Comparison of ENCODE assay signal across 19 cellular contexts in the genomic region with DNA sequence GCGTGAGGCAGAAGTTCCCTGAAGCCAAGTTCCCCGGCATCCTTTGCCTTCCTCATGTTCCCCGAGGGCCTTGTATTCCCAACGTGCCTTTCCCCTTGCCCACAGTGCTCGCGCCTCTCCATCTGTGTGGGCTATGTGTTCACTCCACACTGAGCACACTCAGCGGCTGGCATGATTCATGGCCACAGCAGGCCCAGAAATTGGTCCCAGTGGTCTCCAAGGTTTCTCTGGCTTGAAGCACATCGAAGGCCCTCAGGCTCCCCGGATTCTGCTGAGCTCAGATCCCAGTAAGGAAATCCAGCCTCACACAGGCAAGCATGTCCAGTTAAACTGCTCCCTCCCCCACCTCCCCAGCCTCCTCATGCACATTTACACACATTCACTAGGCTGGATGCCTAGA.
"Had no signal": no experiment of that assay in that cellular context is flagged by ENCODE, and none has a peak within 500 bp of the region (broad histone marks: within the 10 kb centered on the region; RNA-seq: fewer than 3 reads in every experiment).

No MANE protein-coding gene starts in this region.

- DNase-seq: activated gamma-delta T cell treated with Interleukin-2 at 50 U/mL for 16 hours; activated T-cell treated with anti-CD3 and anti-CD28 coated beads, Interleukin-2, amount 50 U/mL, for 1 hour; central memory CD4-positive, alpha-beta T cell; dermis blood vessel endothelial cell; effector CD8-positive, alpha-beta T cell; erythroblast; glutamatergic neuron; immature natural killer cell; kidney glomerular epithelial cell; left ventricle myocardium superior; occipital lobe; spleen; stimulated activated CD4-positive, alpha-beta T cell treated with anti-CD3 and anti-CD28 coated beads, Interleukin-4, amount 100 ng/mL, for 1 hour; stimulated activated naive CD8-positive, alpha-beta T cell treated with anti-CD3 and anti-CD28 coated beads, Interleukin-15, Interleukin-2, amounts not matched to agents 100 U/mL and 50 U/mL, for 24 hours; substantia nigra; T-helper 1 cell; thyroid gland had no signal

- H3K4me1 ChIP-seq: spleen had no signal

- H3K36me3 ChIP-seq: spleen, thyroid gland had no signal

- H3K27ac ChIP-seq: hepatocyte, spleen, thyroid gland had no signal

- H3K27me3 ChIP-seq: hepatocyte, spleen, thyroid gland had no signal

- ATAC-seq: left ventricle myocardium superior; stimulated activated naive CD8-positive, alpha-beta T cell treated with anti-CD3 and anti-CD28 coated beads, Interleukin-15, Interleukin-2, amounts not matched to agents 100 U/mL and 50 U/mL, for 24 hours; WTC11 had no signal

- H2AFZ ChIP-seq: hepatocyte had no signal

- H3K9me3 ChIP-seq: spleen, thyroid gland had no signal

- H3K4me3 ChIP-seq: hepatocyte, spleen, thyroid gland had no signal

- H3K4me2 ChIP-seq: hepatocyte had no signal

- H3K79me2 ChIP-seq: hepatocyte had no signal
